ENCODE assay signal across 8 cellular contexts in the genomic region with DNA sequence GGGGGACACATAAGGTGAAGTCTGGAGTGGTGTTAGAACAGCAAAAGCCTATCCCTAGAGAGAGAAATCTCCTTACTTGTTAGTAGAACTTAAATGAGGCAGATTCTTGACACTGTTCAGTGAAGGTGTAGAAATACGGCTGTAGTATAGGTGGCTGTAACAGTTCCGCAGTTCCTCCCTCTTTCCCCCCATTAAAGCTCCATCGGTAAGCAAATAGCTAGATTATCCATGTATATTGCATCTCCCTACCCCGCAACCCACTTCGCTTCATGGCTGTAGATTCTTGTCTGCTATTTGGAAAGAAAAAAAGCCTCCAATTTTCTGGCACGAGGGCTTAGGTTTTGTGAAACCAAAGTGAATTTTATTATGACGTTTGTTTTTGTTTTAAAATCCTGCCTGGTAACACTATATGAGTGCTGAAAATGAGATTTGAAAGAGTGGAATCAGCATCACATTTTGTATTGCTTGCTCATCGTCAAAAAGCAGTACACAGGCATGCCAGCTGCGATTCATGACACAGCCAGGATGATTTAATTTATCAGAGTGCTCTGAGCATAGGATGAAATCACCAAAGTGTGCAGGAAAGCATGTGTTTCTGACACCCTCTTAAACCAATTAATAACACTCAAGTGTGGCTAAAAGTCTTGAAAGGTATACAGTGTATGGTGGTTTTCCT. TPM values are rescaled to one million over a fixed set of nuclear protein-coding genes. Genes with fewer than 3 reads are reported as not detected.
DNase-seq lines count a peak whose midpoint lies in the region; ATAC-seq and TF ChIP-seq lines count a peak whose summit lies in the region.

No MANE protein-coding gene starts in this region.

- H3K4me1 ChIP-seq in left ventricle myocardium inferior (peaks cover 22% of the 10 kb centered on the region), stomach (peaks cover 0 to 22% (median 15%) of the 10 kb centered on the region in 4 donors)

- H3K27ac ChIP-seq in left ventricle myocardium inferior (replicated peaks) (no peak overlapping the region), stomach (peak overlapping the region in 2 of 5 donors; percentile 74 to 79)

- peaks cover 48% of the 10 kb centered on the region for H3K27me3 Mint-ChIP-seq in activated T-cell treated with anti-CD3 and anti-CD28 coated beads, Interleukin-2, amount 50 U/mL, for 4 hours (ENCODE audit: low read depth)
- H3K27me3 Mint-ChIP-seq in activated T-cell treated with anti-CD3 and anti-CD28 coated beads, Interleukin-2, amount 50 U/mL, for 24 hours, result peaks cover 67% of the 10 kb centered on the region
- H3K27me3 Mint-ChIP-seq in T-cell, result peaks cover 47 to 59% of the 10 kb centered on the region in 2 donors

- no peak for TF ChIP-seq EP300 in stomach (IDR thresholded peaks at IDR 0.05)

- DNase-seq in activated T-cell treated with anti-CD3 and anti-CD28 coated beads, Interleukin-2, amount 50 U/mL, for 4 hours, result no peak
- no peak for DNase-seq in activated T-cell treated with anti-CD3 and anti-CD28 coated beads, Interleukin-2, amount 50 U/mL, for 24 hours
- DNase-seq in T-cell (no peak), left ventricle myocardium inferior (no peak), stomach (no peak), NCI-H1930 (lab: John Stamatoyannopoulos, UW) (no peak)

- H3K36me3 Mint-ChIP-seq in activated T-cell treated with anti-CD3 and anti-CD28 coated beads, Interleukin-2, amount 50 U/mL, for 4 hours (ENCODE audit: insufficient read depth), result no peaks in the 10 kb centered on the region
- H3K36me3 Mint-ChIP-seq in activated T-cell treated with anti-CD3 and anti-CD28 coated beads, Interleukin-2, amount 50 U/mL, for 24 hours (ENCODE audit: low read depth), result no peaks in the 10 kb centered on the region
- H3K36me3 Mint-ChIP-seq in T-cell, result no peaks in the 10 kb centered on the region

- CTCF ChIA-PET in T-cell (lab: Charles Lee), result no interaction called here

- no peaks in the 10 kb centered on the region for H3K27me3 ChIP-seq in left ventricle myocardium inferior (ENCODE audit: low read depth)
- H3K27me3 ChIP-seq in stomach, result peaks cover 0 to 14% (median 9%) of the 10 kb centered on the region in 3 donors

- no peak for TF ChIP-seq CTCF in left ventricle myocardium inferior (IDR thresholded peaks at IDR 0.05; ENCODE audit: borderline replicate concordance)
- no peak for TF ChIP-seq CTCF in stomach (IDR thresholded peaks at IDR 0.05)

- no peak overlapping the region for H3K4me3 Mint-ChIP-seq in activated T-cell treated with anti-CD3 and anti-CD28 coated beads, Interleukin-2, amount 50 U/mL, for 4 hours
- no peak overlapping the region for H3K4me3 Mint-ChIP-seq in activated T-cell treated with anti-CD3 and anti-CD28 coated beads, Interleukin-2, amount 50 U/mL, for 24 hours
- H3K4me3 Mint-ChIP-seq in T-cell, result peak overlapping the region; percentile 17 to 77 (median 39)

- H3K9me3 ChIP-seq in left ventricle myocardium inferior (replicated peaks), result no peaks in the 10 kb centered on the region
- no peaks in the 10 kb centered on the region for H3K9me3 ChIP-seq in stomach

- H3K9me3 Mint-ChIP-seq in activated T-cell treated with anti-CD3 and anti-CD28 coated beads, Interleukin-2, amount 50 U/mL, for 4 hours, result no peaks in the 10 kb centered on the region
- H3K9me3 Mint-ChIP-seq in activated T-cell treated with anti-CD3 and anti-CD28 coated beads, Interleukin-2, amount 50 U/mL, for 24 hours, result no peaks in the 10 kb centered on the region
- no peaks in the 10 kb centered on the region for H3K9me3 Mint-ChIP-seq in T-cell

- POLR2A ChIA-PET in T-cell (lab: Charles Lee), result interaction anchor here in 1 of 2 donors (0.7 kb wide), 1 partner anchor 36 kb away, joined by 3 read pairs; no protein-coding TSS in a partner anchor

- no peak overlapping the region for H3K27ac Mint-ChIP-seq in activated T-cell treated with anti-CD3 and anti-CD28 coated beads, Interleukin-2, amount 50 U/mL, for 24 hours
- no peak overlapping the region for H3K27ac Mint-ChIP-seq in T-cell

- peak; percentile 20 to 24 for ATAC-seq in activated T-cell treated with anti-CD3 and anti-CD28 coated beads, Interleukin-2, amount 50 U/mL, for 4 hours
- no peak for ATAC-seq in T-cell (replicated peaks in 1 of 4)
- no peak for ATAC-seq in GM21526 (IDR thresholded peaks at IDR 0.05; ENCODE audit: low FRiP score, unreplicated experiment)
- no peak for ATAC-seq in HG02571 (IDR thresholded peaks at IDR 0.05; ENCODE audit: unreplicated experiment)

- peak overlapping the region; percentile 85 for H3K4me3 ChIP-seq in left ventricle myocardium inferior
- H3K4me3 ChIP-seq in stomach, result peak overlapping the region; percentile 59 to 85 (median 72)

- WGBS in stomach, 5 donors, result 34 to 60% (median 42%) methylated on average over 9 of the region's 9 CpGs

- no peak for TF ChIP-seq POLR2A in stomach (IDR thresholded peaks at IDR 0.05)

- H3K36me3 ChIP-seq in left ventricle myocardium inferior, result no peaks in the 10 kb centered on the region
- H3K36me3 ChIP-seq in stomach, result no peaks in the 10 kb centered on the region

- intact Hi-C loops in left ventricle myocardium inferior (cut with micrococcal nuclease) (no loop called here), stomach (cut with DNase I; ENCODE audit: low total_unique reads) (no loop called here)

- peaks cover 6% of the 10 kb centered on the region for H3K4me1 Mint-ChIP-seq in activated T-cell treated with anti-CD3 and anti-CD28 coated beads, Interleukin-2, amount 50 U/mL, for 4 hours (ENCODE audit: low read depth)
- H3K4me1 Mint-ChIP-seq in activated T-cell treated with anti-CD3 and anti-CD28 coated beads, Interleukin-2, amount 50 U/mL, for 24 hours (ENCODE audit: low read depth), result peaks cover 10% of the 10 kb centered on the region
- H3K4me1 Mint-ChIP-seq in T-cell, result peaks cover 7 to 13% (median 11%) of the 10 kb centered on the region in 3 donors

RNA-seq across cellular contexts. Expression of gene FAM171B, which starts 1.4 kb away (rescaled TPM):
- total RNA-seq in activated T-cell treated with anti-CD3 and anti-CD28 coated beads, Interleukin-2, amount 50 U/mL, for 4 hours, result under 1 TPM; 0.13 to 0.40 (median 0.16) TPM
- total RNA-seq in T-cell, result under 1 TPM; 0.21 to 0.47 (median 0.23) TPM
- 2.5 TPM for total RNA-seq in left ventricle myocardium inferior
- 10 to 100 TPM in 1 of 5 donors, 1 to 10 TPM in 2, under 1 TPM in 2; 0.87 to 19.5 (median 2.3) TPM for total RNA-seq in stomach
- 1 to 10 TPM in 2 of 3 donors, under 1 TPM in 1; 0.65 to 1.5 (median 1.1) TPM for polyA plus RNA-seq in stomach

Comparison
In these comparisons a context has a peak if more than half of its experiments do, and no peak if none do; other contexts are left out.
1. ATAC-seq: peak in activated T-cell treated with anti-CD3 and anti-CD28 coated beads, Interleukin-2, amount 50 U/mL, for 4 hours (2 of 2); none in T-cell (0 of 4), GM21526 (single experiment) and HG02571 (single experiment).
2. H3K4me3 Mint-ChIP-seq: peak in T-cell (3 of 3); none in activated T-cell treated with anti-CD3 and anti-CD28 coated beads, Interleukin-2, amount 50 U/mL, for 4 hours (single experiment) and activated T-cell treated with anti-CD3 and anti-CD28 coated beads, Interleukin-2, amount 50 U/mL, for 24 hours (single experiment).